ENCODE assay signal across 18 cellular contexts in the genomic region with DNA sequence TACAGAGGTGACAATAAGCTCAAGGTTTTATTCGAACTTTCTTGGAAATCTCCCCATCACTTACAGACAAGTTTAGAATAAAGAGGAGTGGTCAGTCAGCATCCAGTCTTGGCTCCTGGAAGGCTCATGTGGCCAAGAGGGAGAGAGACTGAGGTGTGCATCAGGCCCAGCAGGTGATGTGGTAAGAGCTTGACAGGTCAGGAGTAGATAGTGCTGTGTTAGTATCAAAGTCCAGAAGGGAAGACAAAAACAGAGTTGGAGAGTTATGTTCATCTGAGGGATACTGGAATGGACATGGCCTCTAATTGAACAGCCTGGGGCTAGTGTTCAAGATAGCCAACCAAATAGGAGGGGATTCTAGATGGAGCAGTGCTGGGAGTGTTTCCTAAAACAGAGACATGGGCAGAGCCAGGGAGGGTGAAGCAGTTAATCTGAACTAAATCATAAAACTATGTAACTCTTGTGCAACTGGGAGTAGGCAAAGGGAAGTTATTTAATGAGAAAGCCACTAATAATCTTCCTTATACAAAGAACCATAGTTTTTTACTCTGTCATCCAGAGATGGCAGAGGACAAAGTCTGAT.
DNase-seq lines count a peak whose midpoint lies in the region; FAIRE-seq and TF ChIP-seq lines count a peak whose summit lies in the region.
"Had no signal": no experiment of that assay in that cellular context is flagged by ENCODE, and none has a peak within 500 bp of the region (broad histone marks: within the 10 kb centered on the region; RNA-seq: fewer than 3 reads in every experiment).

No MANE protein-coding gene starts in this region.

- H3K36me3 ChIP-seq in PC-9 (ENCODE audit: low read depth), result no peaks in the 10 kb centered on the region
- H3K36me3 ChIP-seq in hepatocyte (replicated peaks; ENCODE audit: insufficient read depth, low read depth), result no peaks in the 10 kb centered on the region
- H3K36me3 ChIP-seq in small intestine (ENCODE audit: control insufficient read depth in 2 of 2, insufficient read depth in 2 of 2, low read length in 2 of 2), result no peaks in the 10 kb centered on the region
- H3K36me3 ChIP-seq: BLaER1 treated with 17β-estradiol and CSF1 and Interleukin-3, amounts not matched to agents 10 nM and 100 nM had no signal

- H3K4me2 ChIP-seq in PC-9 (0 out of 2 replicates have a peak overlapping the region, but pooled peaks have one; percentile 24), hepatocyte (peak overlapping the region; percentile 13)
- H3K4me2 ChIP-seq: BLaER1 treated with 17β-estradiol and CSF1 and Interleukin-3, amounts not matched to agents 10 nM and 100 nM; GM23338 had no signal

- no TSS peak for BruUV-seq in PC-9 (replicated peaks; lab: Mats Ljungman, UMichigan)

- H2AFZ ChIP-seq in PC-9 (no peak overlapping the region), hepatocyte (no peak overlapping the region)
- H2AFZ ChIP-seq: GM23338 had no signal

- H4K20me1 ChIP-seq in PC-9 (ENCODE audit: insufficient read depth), result no peaks in the 10 kb centered on the region
- no peaks in the 10 kb centered on the region for H4K20me1 ChIP-seq in hepatocyte (ENCODE audit: insufficient read depth, poor library complexity, severe bottlenecking)
- H4K20me1 ChIP-seq: BLaER1 treated with 17β-estradiol and CSF1 and Interleukin-3, amounts not matched to agents 10 nM and 100 nM had no signal

- CTCF ChIA-PET in PC-9 (lab: Charles Lee), result no interaction called here

- H3K27me3 ChIP-seq in PC-9 (ENCODE audit: insufficient read depth, low read depth) (no peaks in the 10 kb centered on the region), hepatocyte (no peaks in the 10 kb centered on the region), small intestine (ENCODE audit: control insufficient read depth in 2 of 2, insufficient read depth in 2 of 2, low read length in 2 of 2) (no peaks in the 10 kb centered on the region)
- H3K27me3 ChIP-seq: BLaER1 treated with 17β-estradiol and CSF1 and Interleukin-3, amounts not matched to agents 10 nM and 100 nM had no signal

- peaks cover 13% of the 10 kb centered on the region; the same call in 1 of the 2 replicates for H3F3A ChIP-seq in PC-9 (ENCODE audit: insufficient read depth, low read depth)

- H3K9me2 ChIP-seq in PC-9 (ENCODE audit: insufficient read depth), result no peaks in the 10 kb centered on the region; the same call in 1 of the 2 replicates
- no peaks in the 10 kb centered on the region for H3K9me2 ChIP-seq in hepatocyte (replicated peaks; ENCODE audit: insufficient read depth)

- POLR2A ChIA-PET in PC-9 (lab: Charles Lee; ENCODE audit: unreplicated experiment), result no interaction called here

- H3K4me3 ChIP-seq in PC-9 (no peak overlapping the region), hepatocyte (no peak overlapping the region), small intestine (ENCODE audit: low read depth in 1 of 2, low read length in 2 of 2) (no peak overlapping the region)
- H3K4me3 ChIP-seq: BLaER1 treated with 17β-estradiol and CSF1 and Interleukin-3, amounts not matched to agents 10 nM and 100 nM; GM23338 had no signal

- H3K9me3 ChIP-seq in PC-9 (ENCODE audit: insufficient read depth, low read depth), result no peaks in the 10 kb centered on the region
- no peaks in the 10 kb centered on the region for H3K9me3 ChIP-seq in hepatocyte (ENCODE audit: low read depth)
- no peaks in the 10 kb centered on the region for H3K9me3 ChIP-seq in small intestine (ENCODE audit: control insufficient read depth, low read depth)

- intact Hi-C loops in PC-9 (cut with micrococcal nuclease; ENCODE audit: unreplicated experiment), result no loop called here

- DNase-seq in NOMO-1 treated with DMSO at 0.1 percent for 48 hours (lab: John Stamatoyannopoulos, UW; ENCODE audit: unreplicated experiment) (peak; percentile 21), NOMO-1 (lab: John Stamatoyannopoulos, UW; ENCODE audit: unreplicated experiment in 2 of 2) (no peak), PC-9 (peak in 1 of 2 experiments; percentile 63), hepatocyte (ENCODE audit: low spot score) (peak; percentile 43), small intestine (peak; percentile 40), SKM-1 treated with dmso at 0.1 percent for 144 hours (lab: John Stamatoyannopoulos, UW; ENCODE audit: unreplicated experiment) (no peak), GM03348 (ENCODE audit: low spot score) (no peak)
- DNase-seq in stimulated activated CD4-positive, alpha-beta T cell treated with anti-CD3 and anti-CD28 coated beads, Interleukin-1b, Interleukin-23, amount 100 ng/mL, for 48 hours, result no peak
- DNase-seq: AML-193; Calu3; CD4-positive, CD25-positive, alpha-beta regulatory T cell; DMS 273 treated with DMSO at 0.1 percent for 48 hours; H7; IMR-90 had no signal

- WGBS in hepatocyte (ENCODE audit: low lambda C conversion rate, missing lambda C conversion rate), result 96% methylated on average over 1 of the region's 1 CpG
- 68 to 88% (median 72%) methylated on average over 1 of the region's 1 CpG for WGBS in small intestine, 3 donors

- peaks cover 46% of the 10 kb centered on the region for H3K4me1 ChIP-seq in PC-9 (replicated peaks; ENCODE audit: insufficient read depth)
- peaks cover 22% of the 10 kb centered on the region for H3K4me1 ChIP-seq in hepatocyte (ENCODE audit: insufficient read depth)
- H3K4me1 ChIP-seq in small intestine (ENCODE audit: control insufficient read depth in 2 of 2, insufficient read depth in 1 of 2, low read depth in 1 of 2, low read length in 1 of 2), result no peaks in the 10 kb centered on the region

- no peak for TF ChIP-seq CTCF in PC-9 (conservative IDR thresholded peaks at IDR 0.05)
- TF ChIP-seq CTCF in hepatocyte (IDR thresholded peaks at IDR 0.05; ENCODE audit: poor library complexity), result no peak

- FAIRE-seq in small intestine (lab: Jason Lieb, UNC), result no peak
- FAIRE-seq: GM12892 had no signal

- H3K79me2 ChIP-seq in PC-9 (ENCODE audit: low read depth) (no peaks in the 10 kb centered on the region), hepatocyte (no peaks in the 10 kb centered on the region)

- H3K27ac ChIP-seq in PC-9, result no peak overlapping the region
- H3K27ac ChIP-seq in hepatocyte, result peak overlapping the region; percentile 66
- no peak overlapping the region for H3K27ac ChIP-seq in small intestine (ENCODE audit: low read depth in 1 of 2, low read length in 1 of 2)
- H3K27ac ChIP-seq: 22Rv1; BLaER1 treated with 17β-estradiol and CSF1 and Interleukin-3, amounts not matched to agents 10 nM and 100 nM had no signal

Comparison
In these comparisons a context has a peak if more than half of its experiments do, and no peak if none do; other contexts are left out.
1. DNase-seq: peak in NOMO-1 treated with DMSO at 0.1 percent for 48 hours (single experiment), hepatocyte (single experiment) and small intestine (single experiment); none in NOMO-1 (0 of 2), SKM-1 treated with dmso at 0.1 percent for 144 hours (single experiment), stimulated activated CD4-positive, alpha-beta T cell treated with anti-CD3 and anti-CD28 coated beads, Interleukin-1b, Interleukin-23, amount 100 ng/mL, for 48 hours (single experiment) and GM03348 (single experiment).